ENCODE assay signal across 1 cellular context in genomic region chr17:64498308-64499203, GRCh38.
TF ChIP-seq lines count a peak whose summit lies in the region.

No MANE protein-coding gene starts in this region.

TF ChIP-seq in GM23338, 12 proteins besides CTCF, POLR2A, EP300 and RAD21:
- TF ChIP-seq JUNB (IDR thresholded peaks at IDR 0.05; ENCODE audit: unreplicated experiment) (no peak), NANOG (IDR thresholded peaks at IDR 0.05; ENCODE audit: borderline replicate concordance) (no peak), ZNF462 (CRISPR knock-in tag; IDR thresholded peaks at IDR 0.05) (no peak), ZNF331 (CRISPR knock-in tag; IDR thresholded peaks at IDR 0.05; ENCODE audit: low read depth) (no peak), EZH2 (IDR thresholded peaks at IDR 0.05; ENCODE audit: low read depth, unreplicated experiment) (no peak), EZH2phosphoT487 (IDR thresholded peaks at IDR 0.05; ENCODE audit: unreplicated experiment) (no peak), REST (IDR thresholded peaks at IDR 0.05; ENCODE audit: unreplicated experiment) (no peak), ETS1 (IDR thresholded peaks at IDR 0.05) (no peak), ZNF114 (CRISPR knock-in tag; IDR thresholded peaks at IDR 0.05) (no peak), STAT1 (IDR thresholded peaks at IDR 0.05; ENCODE audit: unreplicated experiment) (no peak), POLR2AphosphoS5 (IDR thresholded peaks at IDR 0.05; ENCODE audit: low read depth) (no peak)
